8 cellular contexts compared by ENCODE assay signal in genomic region chr17:38257013-38257621, GRCh38. TPM values are rescaled to one million over a fixed set of nuclear protein-coding genes. Genes with fewer than 3 reads are reported as not detected.
DNase-seq lines count a peak whose midpoint lies in the region; ATAC-seq, FAIRE-seq and TF ChIP-seq lines count a peak whose summit lies in the region.
"Not testable (repeated sequence)": the region's sequence is repeated elsewhere in the genome, so short reads cannot be mapped to it uniquely, and the experiment has no call there.

No MANE protein-coding gene starts in this region.

- not testable (repeated sequence) for H3K14ac ChIP-seq in H1 (ENCODE audit: insufficient read length)

- not testable (repeated sequence) for H2BK12ac ChIP-seq in H1 (ENCODE audit: low read depth, low read length)

- not testable (repeated sequence) for FAIRE-seq in H1 (lab: Jason Lieb, UNC)

- H4K5ac ChIP-seq in H1 (ENCODE audit: insufficient read length, low read depth, low read length); mesendoderm (ENCODE audit: low read length): not testable (repeated sequence)

- not testable (repeated sequence) for H2BK20ac ChIP-seq in H1 (ENCODE audit: low read length)

- CTCF ChIA-PET in H1 (lab: Charles Lee; ENCODE audit: partially characterized antibody), result not testable (repeated sequence)

- not testable (repeated sequence) for H3K18ac ChIP-seq in H1 (ENCODE audit: extremely low read depth, low read length); mesendoderm (ENCODE audit: low read length)

- H3K9ac ChIP-seq in NT2/D1 (ENCODE audit: insufficient read length, low read depth); H1 (replicated peaks in 1 of 4; ENCODE audit: extremely low read depth in 1 of 4, low read depth in 3 of 4, low read length in 3 of 4); mesendoderm (ENCODE audit: low read length): not testable (repeated sequence)

- peak; percentile 80 for DNase-seq in COLO668 (lab: John Stamatoyannopoulos, UW; ENCODE audit: unreplicated experiment)
- peak; percentile 61 for DNase-seq in HT1080 (ENCODE audit: low read depth)
- peak; percentile 50 for DNase-seq in NT2/D1 (ENCODE audit: low read depth, low spot score)
- peak; percentile 69 for DNase-seq in activated CD8-positive, alpha-beta memory T cell treated with anti-CD3 and anti-CD28 coated beads, Interleukin-2, amount 50 U/mL, for 1 hour (ENCODE audit: extremely low read depth)
- DNase-seq in H1 (ENCODE audit: low read depth in 1 of 2, low spot score in 2 of 2), result peak; percentile 34 to 83
- peak; percentile 88 for DNase-seq in mesendoderm
- DNase-seq in stimulated activated CD8-positive, alpha-beta memory T cell treated with anti-CD3 and anti-CD28 coated beads, Interleukin-12 subunit alpha, Interleukin-12 subunit beta, amount 100 ng/mL, for 24 hours (ENCODE audit: extremely low read depth), result peak; percentile 66

- no CpG with 5 or more reads among the region's 73 CpGs for WGBS in H1 (ENCODE audit: extremely low coverage in 1 of 2, insufficient coverage in 1 of 2, insufficient read length in 1 of 2, insufficient replicate concordance in 2 of 2, low coverage in 1 of 2, low lambda C conversion rate in 2 of 2, missing lambda C conversion rate in 1 of 2), 2 experiments
- WGBS in mesendoderm (ENCODE audit: extremely low coverage, insufficient coverage, low lambda C conversion rate), result no CpG with 5 or more reads among the region's 73 CpGs

- not testable (repeated sequence) for H4K8ac ChIP-seq in H1 (ENCODE audit: extremely low read depth, insufficient read depth, low read length); mesendoderm (ENCODE audit: low read depth, low read length)

- not testable (repeated sequence) for H3K4ac ChIP-seq in H1 (replicated peaks; ENCODE audit: insufficient read length, low read depth, low read length); mesendoderm (ENCODE audit: low read depth, low read length)

- not testable (repeated sequence) for H3K36me3 ChIP-seq in NT2/D1 (ENCODE audit: insufficient read depth, insufficient read length, low read length); H1 (ENCODE audit: control insufficient read depth in 2 of 4, insufficient read depth in 4 of 4, low read length in 3 of 4); mesendoderm (ENCODE audit: control insufficient read depth, insufficient read depth, low read length)

- TF ChIP-seq EP300 in H1 (IDR thresholded peaks at IDR 0.05; ENCODE audit: borderline replicate concordance in 1 of 2, low read depth in 2 of 2, low read length in 2 of 2), result not testable (repeated sequence)

- not testable (repeated sequence) for H2AFZ ChIP-seq in H1 (ENCODE audit: low read length)

- H3K23me2 ChIP-seq in H1 (ENCODE audit: low read depth, low read length), result not testable (repeated sequence)

- not testable (repeated sequence) for H3K9me3 ChIP-seq in NT2/D1 (ENCODE audit: insufficient read depth, low read length); H1 (ENCODE audit: insufficient read depth in 2 of 2, low read depth in 1 of 2, low read length in 1 of 2)

- H3K79me1 ChIP-seq in H1 (ENCODE audit: low read depth, low read length); mesendoderm (ENCODE audit: low read length): not testable (repeated sequence)

- H3K4me1 ChIP-seq in NT2/D1 (ENCODE audit: insufficient read depth, insufficient read length); H1 (replicated peaks in 1 of 4; ENCODE audit: control insufficient read depth in 3 of 4, insufficient read depth in 4 of 4, low read length in 3 of 4); mesendoderm (ENCODE audit: control insufficient read depth, low read depth, low read length): not testable (repeated sequence)

- ATAC-seq in GM21381 (IDR thresholded peaks at IDR 0.05; ENCODE audit: unreplicated experiment), result peak; percentile 84

- not testable (repeated sequence) for H2BK5ac ChIP-seq in H1 (ENCODE audit: low read depth, low read length); mesendoderm (ENCODE audit: low read length)

- not testable (repeated sequence) for H2BK120ac ChIP-seq in H1 (replicated peaks; ENCODE audit: low read depth, low read length); mesendoderm (ENCODE audit: low read depth, low read length)

- H3K27ac ChIP-seq in H1 (ENCODE audit: low read depth, low read length); mesendoderm (ENCODE audit: low read depth, low read length): not testable (repeated sequence)

- H2BK15ac ChIP-seq in H1 (ENCODE audit: low read length); mesendoderm (replicated peaks; ENCODE audit: low read depth): not testable (repeated sequence)

- peak overlapping the region in 1 of 2 experiments; percentile 28; a peak in 3 of 4 replicates for H3K4me2 ChIP-seq in H1 (ENCODE audit: insufficient read depth in 1 of 2, low read depth in 2 of 2, low read length in 2 of 2)
- not testable (repeated sequence) for H3K4me2 ChIP-seq in mesendoderm (ENCODE audit: low read length)

- H4K91ac ChIP-seq in H1 (replicated peaks; ENCODE audit: insufficient read length, low read length), result not testable (repeated sequence)

- TF ChIP-seq POLR2A in H1 (IDR thresholded peaks at IDR 0.05; ENCODE audit: control extremely low read depth in 1 of 2, low read depth in 2 of 2, low read length in 2 of 2), result not testable (repeated sequence)

- not testable (repeated sequence) for H3K56ac ChIP-seq in H1 (replicated peaks; ENCODE audit: insufficient read length, low read depth, low read length); mesendoderm (ENCODE audit: low read length)

- H3K4me3 ChIP-seq in NT2/D1 (ENCODE audit: insufficient read length, low read depth) (peak overlapping the region; percentile 22), H1 (ENCODE audit: extremely low read depth in 1 of 4, insufficient read depth in 2 of 4, low read depth in 3 of 4, low read length in 4 of 4) (peak overlapping the region in 2 of 4 experiments; percentile 41 to 58; a peak in 4 of 8 replicates)
- not testable (repeated sequence) for H3K4me3 ChIP-seq in mesendoderm (ENCODE audit: low read length)

- H3K23ac ChIP-seq in H1 (ENCODE audit: insufficient read length); mesendoderm (ENCODE audit: low read length): not testable (repeated sequence)

- TF ChIP-seq RAD21 in H1 (IDR thresholded peaks at IDR 0.05 in 1 of 2, conservative IDR thresholded peaks at IDR 0.05 in 1 of 2; ENCODE audit: low read depth in 2 of 2, low read length in 2 of 2), result not testable (repeated sequence)

- not testable (repeated sequence) for H4K20me1 ChIP-seq in H1 (replicated peaks in 1 of 2; ENCODE audit: control insufficient read depth in 1 of 2, insufficient read depth in 2 of 2, low read length in 2 of 2)

- POLR2A ChIA-PET in H1 (lab: Charles Lee; ENCODE audit: partially characterized antibody), result not testable (repeated sequence)

- H2AK5ac ChIP-seq in H1 (ENCODE audit: low read depth, low read length); mesendoderm (ENCODE audit: low read length): not testable (repeated sequence)

- not testable (repeated sequence) for TF ChIP-seq CTCF in H1 (IDR thresholded peaks at IDR 0.05; ENCODE audit: control extremely low read depth in 1 of 3, insufficient read depth in 1 of 3, low read depth in 1 of 3, low read length in 3 of 3)

- H3K27me3 ChIP-seq in NT2/D1 (ENCODE audit: insufficient read depth, insufficient read length); H1 (replicated peaks in 1 of 4; ENCODE audit: control insufficient read depth in 3 of 4, extremely low read depth in 1 of 4, insufficient read depth in 3 of 4, low read length in 3 of 4); mesendoderm (ENCODE audit: insufficient read depth, low read length, poor library complexity): not testable (repeated sequence)

- peaks cover 0 to 21% of the 10 kb centered on the region in 2 experiments; a peak in 2 of 4 replicates for H3K79me2 ChIP-seq in H1 (ENCODE audit: control insufficient read depth in 1 of 2, insufficient read depth in 2 of 2, low read length in 2 of 2)
- not testable (repeated sequence) for H3K79me2 ChIP-seq in mesendoderm (ENCODE audit: control insufficient read depth, insufficient read depth, low read length)

RNA-seq across cellular contexts. Expression of gene MRPL45, which starts 39.9 kb away (rescaled TPM):
- 79.7 and 85.6 TPM in 2 replicates for total RNA-seq in HT1080 (2014; rRNA removed; shearing (Covaris generic))
- polyA plus RNA-seq in HT1080 (2015; cell fraction: cytosol; rRNA removed), result 75.4 and 81.7 TPM in 2 replicates
- polyA plus RNA-seq in HT1080 (2015; cell fraction: nucleus; rRNA removed), result 52.1 and 59.1 TPM in 2 replicates
- total RNA-seq in H1 (2021; fragmentation: NEBNext Ultra II Directional; extraction: Animal tissue kit (Norgen Biotek cat#: 25700)), result 70.1 and 71.7 TPM in 2 replicates
- 47.6 and 65.6 TPM in 2 replicates for polyA plus RNA-seq in H1 (2011; rRNA removed)
- polyA plus RNA-seq in H1 (2011; cell fraction: cytosol; rRNA removed), result 77.9 TPM
- 50.2 TPM for polyA plus RNA-seq in H1 (2011; cell fraction: nucleus; rRNA removed)
- polyA plus RNA-seq in H1 (2012, experiment 1 of 2), result 59.8 to 79.6 TPM (median 62.9 TPM) in 4 replicates
- polyA plus RNA-seq in H1 (2012, experiment 2 of 2), result 28.4 TPM
- 70.2 TPM for polyA plus RNA-seq in H1 (2013, experiment 1 of 2)
- 69.7 TPM for polyA plus RNA-seq in H1 (2013, experiment 2 of 2)
- polyA minus RNA-seq in H1 (2011; rRNA and poly(A)+ RNA removed), result 72.6 and 101 TPM in 2 replicates
- polyA minus RNA-seq in H1 (2011; cell fraction: cytosol; rRNA and poly(A)+ RNA removed), result 26.2 TPM
- 31.4 TPM for polyA minus RNA-seq in H1 (2011; cell fraction: nucleus; rRNA and poly(A)+ RNA removed)
- 78.4 TPM for polyA plus RNA-seq in mesendoderm (2013, experiment 1 of 2)
- polyA plus RNA-seq in mesendoderm (2013, experiment 2 of 2), result 79.1 TPM
